ENCODE assay signal across 16 cellular contexts in genomic region chr2:224958466-224958857, GRCh38.
DNase-seq lines count a peak whose midpoint lies in the region; ATAC-seq, FAIRE-seq and TF ChIP-seq lines count a peak whose summit lies in the region.
"Had no signal": no experiment of that assay in that cellular context is flagged by ENCODE, and none has a peak within 500 bp of the region (broad histone marks: within the 10 kb centered on the region; RNA-seq: fewer than 3 reads in every experiment).

No MANE protein-coding gene starts in this region.

- TF ChIP-seq CTCF in BJ (IDR thresholded peaks at IDR 0.05; ENCODE audit: insufficient read depth, low read depth, low read length) (no peak), neutrophil (IDR thresholded peaks at IDR 0.05) (no peak)

- no peaks in the 10 kb centered on the region for H3K27me3 ChIP-seq in BJ (ENCODE audit: control insufficient read depth, insufficient read depth, low read length)
- no peaks in the 10 kb centered on the region for H3K27me3 ChIP-seq in GM23248 (replicated peaks; ENCODE audit: insufficient read depth)
- H3K27me3 ChIP-seq in neutrophil: no peaks in the 10 kb centered on the region
- H3K27me3 ChIP-seq: left lung had no signal

- H3K9me3 ChIP-seq in GM23248 (ENCODE audit: low read depth) (no peaks in the 10 kb centered on the region), neutrophil (no peaks in the 10 kb centered on the region)
- H3K9me3 ChIP-seq: left lung had no signal

- no peaks in the 10 kb centered on the region for H4K20me1 ChIP-seq in GM23248 (ENCODE audit: insufficient read depth)

- ATAC-seq in HG03108 (IDR thresholded peaks at IDR 0.05; ENCODE audit: unreplicated experiment) (no peak), HG03460 (IDR thresholded peaks at IDR 0.05; ENCODE audit: unreplicated experiment) (no peak)

- POLR2A ChIA-PET in BJ (lab: Charles Lee): no interaction called here

- peaks cover 27% of the 10 kb centered on the region for H3F3A ChIP-seq in GM23248 (ENCODE audit: insufficient read depth)

- peak overlapping the region; percentile 66 for H2AFZ ChIP-seq in GM23248

- H3K27ac ChIP-seq in GM23248 (peak overlapping the region; percentile 61), neutrophil (peak overlapping the region; percentile 53)

- peak overlapping the region; percentile 73 for H3K4me2 ChIP-seq in GM23248 (ENCODE audit: unreplicated experiment)

- peak overlapping the region; percentile 43 for H3K9ac ChIP-seq in GM23248

- peaks cover 95% of the 10 kb centered on the region for H3K79me2 ChIP-seq in GM23248 (ENCODE audit: insufficient read depth)

- no peak for FAIRE-seq in RCC 7860 (lab: Jason Lieb, UNC)

- H3K9me2 ChIP-seq in GM23248 (ENCODE audit: insufficient read depth): no peaks in the 10 kb centered on the region

- 0 to 9% methylated on average over 3 of the region's 3 CpGs for WGBS in GM23248 (ENCODE audit: low coverage in 1 of 2, low lambda C conversion rate in 2 of 2, missing lambda C conversion rate in 2 of 2), 2 experiments

- H3K36me3 ChIP-seq in BJ (ENCODE audit: control insufficient read depth, insufficient read depth, low read length) (no peaks in the 10 kb centered on the region), GM23248 (ENCODE audit: low read depth) (no peaks in the 10 kb centered on the region), neutrophil (no peaks in the 10 kb centered on the region)
- H3K36me3 ChIP-seq: left lung had no signal

- CTCF ChIA-PET in BJ (lab: Yijun Ruan, JAX): interaction anchor here (1.1 kb wide), 1 partner anchor 40 kb away, joined by 3 read pairs; no protein-coding TSS in a partner anchor

- no peak overlapping the region for H3K4me3 ChIP-seq in BJ (ENCODE audit: low read depth, low read length)
- peak overlapping the region; percentile 53 for H3K4me3 ChIP-seq in GM23248
- no peak overlapping the region for H3K4me3 ChIP-seq in neutrophil (ENCODE audit: low read depth in 1 of 2, low read length in 1 of 2)
- H3K4me3 ChIP-seq: left lung had no signal

- H3K4me1 ChIP-seq in GM23248 (ENCODE audit: insufficient read depth): peaks cover 19% of the 10 kb centered on the region
- H3K4me1 ChIP-seq in neutrophil (ENCODE audit: control insufficient read depth in 1 of 2, insufficient read depth in 1 of 2, low read depth in 1 of 2, low read length in 1 of 2): peaks cover 0 to 4% of the 10 kb centered on the region in 2 experiments

- in situ Hi-C loops in GM23248 (cut with MboI): no loop called here

- DNase-seq in BJ (ENCODE audit: low read depth): peak; percentile 76
- peak; percentile 65 for DNase-seq in GM23248
- DNase-seq in dedifferentiated amniotic fluid mesenchymal stem cell (ENCODE audit: extremely low spot score): peak; percentile 71
- no peak for DNase-seq in RCC 7860 (ENCODE audit: low spot score)
- no peak for DNase-seq in cerebellar cortex (ENCODE audit: low spot score)
- DNase-seq: activated CD4-positive, alpha-beta T cell treated with anti-CD3 and anti-CD28 coated beads, Interleukin-2, amount 10 ng/mL, durations not matched to agents 7 days and 5 days; activated naive CD4-positive, alpha-beta T cell treated with Interleukin-2 at 50 U/mL for 16 hours; Calu3; HCEC 1CT; KBM-7; left lung; NCI-H187 treated with DMSO at 0.1 percent for 48 hours; stimulated activated CD4-positive, alpha-beta T cell treated with anti-CD3 and anti-CD28 coated beads, Interleukin-15, amount 100 ng/mL, for 24 hours had no signal

Comparison
In these comparisons a context has a peak if more than half of its experiments do, and no peak if none do; other contexts are left out.
1. DNase-seq: peak in BJ (single experiment), GM23248 (single experiment) and dedifferentiated amniotic fluid mesenchymal stem cell (single experiment); none in RCC 7860 (single experiment) and cerebellar cortex (single experiment).